22 cellular contexts compared by ENCODE assay signal in the genomic region with DNA sequence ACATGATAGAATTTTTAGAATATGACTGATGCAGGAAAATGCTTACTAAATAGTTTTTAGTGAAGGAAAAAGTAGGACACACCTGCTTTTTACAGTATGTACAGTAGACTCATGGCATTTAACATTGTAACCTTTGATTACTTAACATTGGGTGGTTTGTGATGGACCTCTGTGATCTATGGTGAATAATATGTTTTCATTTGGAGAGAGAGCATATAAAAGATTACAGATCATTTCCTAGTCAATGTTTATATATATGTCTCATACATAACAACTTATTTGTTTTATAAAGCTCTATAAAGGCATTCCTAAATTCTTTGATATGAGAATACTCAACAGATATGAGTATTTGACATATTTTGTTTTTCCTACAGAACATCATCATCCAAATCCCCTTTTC.
DNase-seq lines count a peak whose midpoint lies in the region; ATAC-seq, FAIRE-seq and TF ChIP-seq lines count a peak whose summit lies in the region.
"Had no signal": no experiment of that assay in that cellular context is flagged by ENCODE, and none has a peak within 500 bp of the region (broad histone marks: within the 10 kb centered on the region; RNA-seq: fewer than 3 reads in every experiment).

No MANE protein-coding gene starts in this region.

- H3K36me3 Mint-ChIP-seq in activated T-cell treated with anti-CD3 and anti-CD28 coated beads, Interleukin-2, amount 50 U/mL, for 72 hours (ENCODE audit: insufficient read depth in 2 of 2) = peaks cover 8 to 30% of the 10 kb centered on the region in 2 donors
- H3K36me3 Mint-ChIP-seq: brain had no signal

- no peak for ATAC-seq in HG03175 (IDR thresholded peaks at IDR 0.05; ENCODE audit: unreplicated experiment)
- ATAC-seq in activated T-cell treated with anti-CD3 and anti-CD28 coated beads, Interleukin-2, amount 50 U/mL, for 72 hours (replicated peaks in 1 of 2) = no peak
- ATAC-seq: left ventricle myocardium superior had no signal

- peak; percentile 6 for DNase-seq in AG08396 (ENCODE audit: low spot score)
- DNase-seq in LoVo (ENCODE audit: low spot score) = peak; percentile 11
- DNase-seq in bronchial epithelial cell (ENCODE audit: low read depth) = peak; percentile 23
- DNase-seq in kidney tubule cell (ENCODE audit: low spot score) = peak; percentile 36
- no peak for DNase-seq in stomach
- no peak for DNase-seq in stimulated activated naive CD4-positive, alpha-beta T cell (lab: John Stamatoyannopoulos, UW)
- no peak for DNase-seq in activated T-cell treated with anti-CD3 and anti-CD28 coated beads, Interleukin-2, amount 50 U/mL, for 72 hours
- DNase-seq: activated naive CD8-positive, alpha-beta T cell treated with anti-CD3 and anti-CD28 coated beads, Interleukin-2, amount 10 ng/mL, durations not matched to agents 7 days and 5 days; erythroblast; left ventricle myocardium superior; mucosa of descending colon; NCI-H1436; NCI-H2171 treated with DMSO at 0.1 percent for 48 hours; NCI-H69; stimulated activated CD4-positive, alpha-beta T cell treated with anti-CD3 and anti-CD28 coated beads, Interleukin-12 subunit alpha, Interleukin-12 subunit beta, amount 100 ng/mL, for 4 hours; substantia nigra had no signal

- H3K9me3 ChIP-seq in stomach = peaks cover 6 to 26% (median 11%) of the 10 kb centered on the region in 4 donors
- H3K9me3 ChIP-seq: neutrophil, vagina had no signal

- no peak for FAIRE-seq in bronchial epithelial cell (lab: Jason Lieb, UNC)

- peaks cover 16 to 17% of the 10 kb centered on the region in 2 donors for H3K9me3 Mint-ChIP-seq in activated T-cell treated with anti-CD3 and anti-CD28 coated beads, Interleukin-2, amount 50 U/mL, for 72 hours

- H3K4me1 ChIP-seq in stomach = peaks cover 0 to 12% (median 0%) of the 10 kb centered on the region in 4 donors
- H3K4me1 ChIP-seq: vagina had no signal

- H3K27ac Mint-ChIP-seq in activated T-cell treated with anti-CD3 and anti-CD28 coated beads, Interleukin-2, amount 50 U/mL, for 72 hours = no peak overlapping the region
- H3K27ac Mint-ChIP-seq: activated naive CD8-positive, alpha-beta T cell treated with anti-CD3 and anti-CD28 coated beads, Interleukin-2, amount 10 ng/mL, durations not matched to agents 7 days and 5 days; activated T-helper 1 cell treated with anti-CD3 and anti-CD28 coated beads, Interleukin-12 subunit alpha, Interleukin-12 subunit beta, Interleukin-2, Interleukin-4 antibody, amounts not matched to agents 30 ng/mL and 10 ng/mL and 1 ng/mL, durations not matched to agents 14 hours and 24 hours and 36 hours; brain; dendritic cell treated with granulocyte-macrophage colony-stimulating factor and Interleukin-4, amounts not matched to agents 40 ng/mL and 50 ng/mL, for 4 days had no signal

- no peaks in the 10 kb centered on the region for H3K36me3 ChIP-seq in bronchial epithelial cell (ENCODE audit: control insufficient read depth, insufficient read depth, low read length)
- H3K36me3 ChIP-seq in stomach = no peaks in the 10 kb centered on the region
- H3K36me3 ChIP-seq: neutrophil, vagina had no signal

- H3K4me3 ChIP-seq in bronchial epithelial cell (ENCODE audit: low read depth, low read length) = no peak overlapping the region
- no peak overlapping the region for H3K4me3 ChIP-seq in stomach
- H3K4me3 ChIP-seq: mucosa of descending colon, vagina had no signal

- no peak for TF ChIP-seq CTCF in bronchial epithelial cell (IDR thresholded peaks at IDR 0.05; ENCODE audit: insufficient read depth, low read length, severe bottlenecking)
- no peak for TF ChIP-seq CTCF in stomach (IDR thresholded peaks at IDR 0.05)

- intact Hi-C loops in stomach (cut with DNase I; ENCODE audit: low total_unique reads) = no loop called here

- H3K27ac ChIP-seq in stomach = peak overlapping the region in 2 of 5 donors; percentile 40 to 62
- H3K27ac ChIP-seq: neutrophil, vagina had no signal

- H3K27me3 ChIP-seq in bronchial epithelial cell (ENCODE audit: control insufficient read depth, insufficient read depth, low read length) (no peaks in the 10 kb centered on the region), stomach (no peaks in the 10 kb centered on the region)
- H3K27me3 ChIP-seq: neutrophil, vagina had no signal

- TF ChIP-seq POLR2A in stomach (IDR thresholded peaks at IDR 0.05) = no peak

- H3K4me3 Mint-ChIP-seq in activated T-cell treated with anti-CD3 and anti-CD28 coated beads, Interleukin-2, amount 50 U/mL, for 72 hours = peak overlapping the region in 1 of 2 donors; percentile 19
- H3K4me3 Mint-ChIP-seq: activated naive CD8-positive, alpha-beta T cell treated with anti-CD3 and anti-CD28 coated beads, Interleukin-2, amount 10 ng/mL, durations not matched to agents 7 days and 5 days; activated T-helper 1 cell treated with anti-CD3 and anti-CD28 coated beads, Interleukin-12 subunit alpha, Interleukin-12 subunit beta, Interleukin-2, Interleukin-4 antibody, amounts not matched to agents 30 ng/mL and 10 ng/mL and 1 ng/mL, durations not matched to agents 14 hours and 24 hours and 36 hours; brain; dendritic cell treated with granulocyte-macrophage colony-stimulating factor and Interleukin-4, amounts not matched to agents 40 ng/mL and 50 ng/mL, for 4 days had no signal

- TF ChIP-seq EP300 in stomach (IDR thresholded peaks at IDR 0.05) = no peak

- peaks cover 5% of the 10 kb centered on the region for H3K4me1 Mint-ChIP-seq in activated T-cell treated with anti-CD3 and anti-CD28 coated beads, Interleukin-2, amount 50 U/mL, for 72 hours (ENCODE audit: low read depth)
- H3K4me1 Mint-ChIP-seq: activated naive CD8-positive, alpha-beta T cell treated with anti-CD3 and anti-CD28 coated beads, Interleukin-2, amount 10 ng/mL, durations not matched to agents 7 days and 5 days; brain had no signal

- H3K27me3 Mint-ChIP-seq in activated T-cell treated with anti-CD3 and anti-CD28 coated beads, Interleukin-2, amount 50 U/mL, for 72 hours (ENCODE audit: low read depth) = no peaks in the 10 kb centered on the region
- H3K27me3 Mint-ChIP-seq: activated naive CD8-positive, alpha-beta T cell treated with anti-CD3 and anti-CD28 coated beads, Interleukin-2, amount 10 ng/mL, durations not matched to agents 7 days and 5 days; dendritic cell treated with granulocyte-macrophage colony-stimulating factor and Interleukin-4, amounts not matched to agents 40 ng/mL and 50 ng/mL, for 4 days had no signal

Comparison
In these comparisons a context has a peak if more than half of its experiments do, and no peak if none do; other contexts are left out.
1. DNase-seq: peak in AG08396 (single experiment), LoVo (single experiment), bronchial epithelial cell (single experiment) and kidney tubule cell (single experiment); none in stomach (single experiment), stimulated activated naive CD4-positive, alpha-beta T cell (0 of 6) and activated T-cell treated with anti-CD3 and anti-CD28 coated beads, Interleukin-2, amount 50 U/mL, for 72 hours (0 of 2).